19 cellular contexts compared by ENCODE assay signal in genomic region chr17:17549732-17550366, GRCh38. TPM values are rescaled to one million over a fixed set of nuclear protein-coding genes. Genes with fewer than 3 reads are reported as not detected.
"Had no signal": no experiment of that assay in that cellular context is flagged by ENCODE, and none has a peak within 500 bp of the region (broad histone marks: within the 10 kb centered on the region; RNA-seq: fewer than 3 reads in every experiment).

No MANE protein-coding gene starts in this region.

- H3K4me3 Mint-ChIP-seq: activated CD4-positive, alpha-beta memory T cell treated with anti-CD3 and anti-CD28 coated beads, Interleukin-2, amount 10 ng/mL, durations not matched to agents 7 days and 5 days; activated naive CD4-positive, alpha-beta T cell treated with anti-CD3 and anti-CD28 coated beads, Interleukin-2, amount 50 U/mL, for 24 hours; activated T-cell treated with anti-CD3 and anti-CD28 coated beads, Interleukin-2, amount 50 U/mL, for 24 hours; central memory CD8-positive, alpha-beta T cell; immature natural killer cell; naive thymus-derived CD4-positive, alpha-beta T cell; stimulated activated naive B cell treated with anti-CD40 and anti-IgM and Interleukin-4, amounts not matched to agents 10 μg/mL and 1 μg/mL and 100 μg/mL, for 72 hours; WTC11 had no signal

- H2AFZ ChIP-seq: parathyroid adenoma had no signal

- ATAC-seq: mucosa of descending colon; naive thymus-derived CD4-positive, alpha-beta T cell; stimulated activated naive B cell treated with anti-CD40 and anti-IgM and Interleukin-4, amounts not matched to agents 10 μg/mL and 1 μg/mL and 100 μg/mL, for 72 hours; WTC11 had no signal

- H3K4me1 ChIP-seq: adrenal gland, parathyroid adenoma had no signal

- H3K9me3 Mint-ChIP-seq: activated CD4-positive, alpha-beta memory T cell treated with anti-CD3 and anti-CD28 coated beads, Interleukin-2, amount 10 ng/mL, durations not matched to agents 7 days and 5 days; activated naive CD4-positive, alpha-beta T cell treated with anti-CD3 and anti-CD28 coated beads, Interleukin-2, amount 50 U/mL, for 24 hours; activated T-cell treated with anti-CD3 and anti-CD28 coated beads, Interleukin-2, amount 50 U/mL, for 24 hours; central memory CD8-positive, alpha-beta T cell; immature natural killer cell; naive thymus-derived CD4-positive, alpha-beta T cell; stimulated activated naive B cell treated with anti-CD40 and anti-IgM and Interleukin-4, amounts not matched to agents 10 μg/mL and 1 μg/mL and 100 μg/mL, for 72 hours; WTC11 had no signal

- H3K9ac ChIP-seq: parathyroid adenoma had no signal

- H3K36me3 ChIP-seq: adrenal gland, esophagus squamous epithelium had no signal

- H3K4me1 Mint-ChIP-seq: activated CD4-positive, alpha-beta memory T cell treated with anti-CD3 and anti-CD28 coated beads, Interleukin-2, amount 10 ng/mL, durations not matched to agents 7 days and 5 days; activated naive CD4-positive, alpha-beta T cell treated with anti-CD3 and anti-CD28 coated beads, Interleukin-2, amount 50 U/mL, for 24 hours; central memory CD8-positive, alpha-beta T cell; immature natural killer cell; naive thymus-derived CD4-positive, alpha-beta T cell; stimulated activated naive B cell treated with anti-CD40 and anti-IgM and Interleukin-4, amounts not matched to agents 10 μg/mL and 1 μg/mL and 100 μg/mL, for 72 hours had no signal

- H3K79me2 ChIP-seq: parathyroid adenoma had no signal

- H3K4me3 ChIP-seq: adrenal gland, coronary artery, esophagus squamous epithelium, lung, mucosa of descending colon had no signal

- H3K9me3 ChIP-seq: adrenal gland, esophagus squamous epithelium, mucosa of descending colon had no signal

- H3K27ac ChIP-seq: adrenal gland, coronary artery, esophagus squamous epithelium, parathyroid adenoma had no signal

- DNase-seq: activated CD4-positive, alpha-beta memory T cell treated with anti-CD3 and anti-CD28 coated beads, Interleukin-2, amount 10 ng/mL, durations not matched to agents 7 days and 5 days; activated CD4-positive, alpha-beta T cell treated with anti-CD3 and anti-CD28 coated beads for 4 hours; activated effector memory CD4-positive, alpha-beta T cell treated with anti-CD3 and anti-CD28 coated beads, Interleukin-2, amount 50 U/mL, for 16 hours; activated T-cell treated with anti-CD3 and anti-CD28 coated beads, Interleukin-2, amount 50 U/mL, for 24 hours; adrenal gland; esophagus squamous epithelium; immature natural killer cell; mucosa of descending colon; naive thymus-derived CD4-positive, alpha-beta T cell; stimulated activated CD4-positive, alpha-beta T cell treated with anti-CD3 and anti-CD28 coated beads, Interleukin-4, amount 100 ng/mL, for 1 hour; stimulated activated naive B cell treated with anti-CD40 and anti-IgM and Interleukin-4, amounts not matched to agents 10 μg/mL and 1 μg/mL and 100 μg/mL, for 72 hours; SW 1271; trophoblast cell had no signal

- H3K27me3 ChIP-seq: adrenal gland, esophagus squamous epithelium had no signal

- H3K36me3 Mint-ChIP-seq: activated naive CD4-positive, alpha-beta T cell treated with anti-CD3 and anti-CD28 coated beads, Interleukin-2, amount 50 U/mL, for 24 hours; immature natural killer cell; WTC11 had no signal

- H3K27me3 Mint-ChIP-seq: activated CD4-positive, alpha-beta memory T cell treated with anti-CD3 and anti-CD28 coated beads, Interleukin-2, amount 10 ng/mL, durations not matched to agents 7 days and 5 days; activated naive CD4-positive, alpha-beta T cell treated with anti-CD3 and anti-CD28 coated beads, Interleukin-2, amount 50 U/mL, for 24 hours; activated T-cell treated with anti-CD3 and anti-CD28 coated beads, Interleukin-2, amount 50 U/mL, for 24 hours; central memory CD8-positive, alpha-beta T cell; naive thymus-derived CD4-positive, alpha-beta T cell; stimulated activated naive B cell treated with anti-CD40 and anti-IgM and Interleukin-4, amounts not matched to agents 10 μg/mL and 1 μg/mL and 100 μg/mL, for 72 hours had no signal

- H3K27ac Mint-ChIP-seq: activated CD4-positive, alpha-beta memory T cell treated with anti-CD3 and anti-CD28 coated beads, Interleukin-2, amount 10 ng/mL, durations not matched to agents 7 days and 5 days; activated naive CD4-positive, alpha-beta T cell treated with anti-CD3 and anti-CD28 coated beads, Interleukin-2, amount 50 U/mL, for 24 hours; activated T-cell treated with anti-CD3 and anti-CD28 coated beads, Interleukin-2, amount 50 U/mL, for 24 hours; immature natural killer cell; stimulated activated naive B cell treated with anti-CD40 and anti-IgM and Interleukin-4, amounts not matched to agents 10 μg/mL and 1 μg/mL and 100 μg/mL, for 72 hours had no signal

RNA-seq across cellular contexts. Expression of gene RASD1, which starts 53.7 kb away (rescaled TPM):
- polyA plus RNA-seq: naive thymus-derived CD4-positive, alpha-beta T cell had no signal
